ENCODE assay signal across 8 cellular contexts in genomic region chr13:95403349-95404140, GRCh38.
DNase-seq lines count a peak whose midpoint lies in the region; ATAC-seq and TF ChIP-seq lines count a peak whose summit lies in the region.

No MANE protein-coding gene starts in this region.

- H3K9me3 ChIP-seq in colonic mucosa (no peaks in the 10 kb centered on the region), mucosa of rectum (ENCODE audit: control insufficient read depth in 2 of 2, low read length in 2 of 2) (no peaks in the 10 kb centered on the region)

- no peak overlapping the region for H3K9ac ChIP-seq in colonic mucosa (ENCODE audit: low read depth in 2 of 2, low read length in 2 of 2)
- no peak overlapping the region for H3K9ac ChIP-seq in mucosa of rectum (ENCODE audit: low read depth in 1 of 2, low read length in 2 of 2)

- intact Hi-C loops in colonic mucosa (cut with DNase I), result loop anchor here (2.0 to 10.0 kb wide), 2 partner anchors 213 to 729 kb away; no protein-coding TSS in a partner anchor

- TF ChIP-seq CTCF in AG04449 (IDR thresholded peaks at IDR 0.05; ENCODE audit: insufficient read depth, low read length, missing control alignments), result no peak
- TF ChIP-seq CTCF in colonic mucosa (IDR thresholded peaks at IDR 0.05), result no peak

- POLR2A ChIA-PET in AG04449 (lab: Yijun Ruan, JAX), result interaction anchor here (1.0 kb wide), 1 partner anchor 214 kb away, joined by 3 read pairs; no protein-coding TSS in a partner anchor

- H3K27ac ChIP-seq in colonic mucosa (no peak overlapping the region), mucosa of rectum (ENCODE audit: low read depth in 2 of 2, low read length in 2 of 2) (no peak overlapping the region)

- CTCF ChIA-PET in AG04449 (lab: Yijun Ruan, JAX), result interaction anchor here (0.6 to 49.3 kb wide), 40 partner anchors 9 to 968 kb away, joined by 3 to 1369 read pairs (median 6); no protein-coding TSS in a partner anchor

- DNase-seq in AG04449 (ENCODE audit: low read depth, low spot score) (no peak), NCI-H2227 (lab: John Stamatoyannopoulos, UW; ENCODE audit: unreplicated experiment) (peak; percentile 68), colonic mucosa (no peak), COR-L47 (lab: John Stamatoyannopoulos, UW) (no peak), NCI-H526 (lab: John Stamatoyannopoulos, UW) (no peak), NOMO-1 treated with DMSO at 0.1 percent for 48 hours (lab: John Stamatoyannopoulos, UW; ENCODE audit: unreplicated experiment) (no peak)

- H3K4me1 ChIP-seq in colonic mucosa (no peaks in the 10 kb centered on the region), mucosa of rectum (ENCODE audit: control insufficient read depth in 2 of 2, insufficient read depth in 2 of 2, low read length in 2 of 2) (peaks cover 5% of the 10 kb centered on the region in 2 donors)

- H3K36me3 ChIP-seq in colonic mucosa, result no peaks in the 10 kb centered on the region
- no peaks in the 10 kb centered on the region for H3K36me3 ChIP-seq in mucosa of rectum (ENCODE audit: control insufficient read depth in 2 of 2, insufficient read depth in 2 of 2, low read length in 2 of 2)

- H3K4me3 ChIP-seq in AG04449 (ENCODE audit: low read depth, low read length) (peak overlapping the region; percentile 58), colonic mucosa (peak overlapping the region; percentile 20), mucosa of rectum (ENCODE audit: low read length in 2 of 2) (peak overlapping the region; percentile 56 to 62)

- H3K27me3 ChIP-seq in colonic mucosa, result no peaks in the 10 kb centered on the region
- peaks cover 0 to 3% of the 10 kb centered on the region in 2 donors for H3K27me3 ChIP-seq in mucosa of rectum (ENCODE audit: control insufficient read depth in 2 of 2, insufficient read depth in 2 of 2, low read length in 2 of 2)

- ATAC-seq in GM19438 (IDR thresholded peaks at IDR 0.05; ENCODE audit: low read depth, unreplicated experiment), result peak; percentile 25
